In the genomic region with DNA sequence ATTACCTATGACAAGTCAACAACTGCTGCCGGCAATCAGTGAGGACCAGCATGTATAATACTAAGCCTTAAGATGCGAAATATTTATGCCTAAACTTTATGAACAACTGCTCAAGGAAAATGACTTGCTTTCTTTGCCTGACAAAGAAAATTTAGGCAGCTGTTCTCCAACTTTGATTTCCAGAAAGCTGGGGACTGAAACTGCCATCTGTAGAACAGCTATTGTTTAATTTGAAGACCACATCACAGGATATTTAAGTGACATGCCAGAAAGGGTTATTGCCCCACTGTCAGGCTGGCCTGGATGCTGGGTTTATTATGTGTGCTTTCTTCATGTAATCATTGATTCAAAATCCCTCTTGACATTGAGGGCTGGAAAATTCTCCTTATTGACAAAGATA, we compare ENCODE assay signal across 1 cellular context.
TF ChIP-seq lines count a peak whose summit lies in the region.

No MANE protein-coding gene starts in this region.

TF ChIP-seq in HepG2, 621 proteins besides CTCF, POLR2A, EP300 and RAD21:
- TF ChIP-seq ELK4 (CRISPR knock-in tag; IDR thresholded peaks at IDR 0.05; ENCODE audit: borderline replicate concordance) = no peak
- no peak for TF ChIP-seq PRDM4 (CRISPR knock-in tag; IDR thresholded peaks at IDR 0.05; ENCODE audit: borderline replicate concordance)
- no peak for TF ChIP-seq ZNF383 (CRISPR knock-in tag; IDR thresholded peaks at IDR 0.05; ENCODE audit: borderline replicate concordance)
- no peak for TF ChIP-seq ZSCAN22 (CRISPR knock-in tag; IDR thresholded peaks at IDR 0.05)
- TF ChIP-seq ZNF326 (CRISPR knock-in tag; IDR thresholded peaks at IDR 0.05; ENCODE audit: borderline replicate concordance) = no peak
- no peak for TF ChIP-seq ZNF644 (CRISPR knock-in tag; IDR thresholded peaks at IDR 0.05; ENCODE audit: low read depth)
- TF ChIP-seq, protein P1, sequence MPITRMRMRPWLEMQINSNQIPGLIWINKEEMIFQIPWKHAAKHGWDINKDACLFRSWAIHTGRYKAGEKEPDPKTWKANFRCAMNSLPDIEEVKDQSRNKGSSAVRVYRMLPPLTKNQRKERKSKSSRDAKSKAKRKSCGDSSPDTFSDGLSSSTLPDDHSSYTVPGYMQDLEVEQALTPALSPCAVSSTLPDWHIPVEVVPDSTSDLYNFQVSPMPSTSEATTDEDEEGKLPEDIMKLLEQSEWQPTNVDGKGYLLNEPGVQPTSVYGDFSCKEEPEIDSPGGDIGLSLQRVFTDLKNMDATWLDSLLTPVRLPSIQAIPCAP (CRISPR knock-in tag; IDR thresholded peaks at IDR 0.05; ENCODE audit: low read depth) = no peak
- TF ChIP-seq AHR (CRISPR knock-in tag; IDR thresholded peaks at IDR 0.05) = no peak
- no peak for TF ChIP-seq HBP1 (CRISPR knock-in tag; IDR thresholded peaks at IDR 0.05; ENCODE audit: low read depth)
- TF ChIP-seq ZNF672 (CRISPR knock-in tag; IDR thresholded peaks at IDR 0.05) = no peak
- TF ChIP-seq ZNF329 (CRISPR knock-in tag; IDR thresholded peaks at IDR 0.05; ENCODE audit: low read depth) = no peak
- no peak for TF ChIP-seq NFIC (IDR thresholded peaks at IDR 0.05; ENCODE audit: low read length)
